ENCODE assay signal across 20 cellular contexts in the genomic region with DNA sequence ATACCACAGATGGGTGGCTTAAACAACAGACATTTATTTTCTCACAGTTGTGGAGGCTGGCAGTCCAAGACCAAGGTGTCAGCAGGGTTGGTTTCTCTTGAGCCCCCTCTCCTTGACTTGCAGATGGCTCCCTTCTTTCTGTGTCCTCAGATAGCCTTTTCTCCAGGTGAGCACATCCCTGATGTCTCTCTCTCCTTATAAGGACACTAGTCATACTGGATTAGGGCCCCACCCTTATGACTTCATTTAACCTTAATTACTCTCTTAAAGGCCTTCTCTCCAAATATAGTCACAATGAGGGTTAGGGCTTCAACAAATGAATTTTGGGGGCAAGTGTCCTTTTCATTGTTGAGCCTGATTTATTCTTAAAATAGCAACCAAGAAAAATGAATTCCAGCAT. TPM values are rescaled to one million over a fixed set of nuclear protein-coding genes. Genes with fewer than 3 reads are reported as not detected.
"Had no signal": no experiment of that assay in that cellular context is flagged by ENCODE, and none has a peak within 500 bp of the region (broad histone marks: within the 10 kb centered on the region; RNA-seq: fewer than 3 reads in every experiment).

No MANE protein-coding gene starts in this region.

- H3K27ac Mint-ChIP-seq: naive B cell had no signal

- DNase-seq: cortex of kidney; dorsolateral prefrontal cortex; effector CD8-positive, alpha-beta T cell; esophagus squamous epithelium; foreskin fibroblast; glutamatergic neuron; immature natural killer cell; kidney; left cardiac atrium; left ventricle myocardium superior; mesenchymal stem cell; midbrain; naive B cell; posterior cingulate gyrus; small intestine; stimulated activated CD4-positive, alpha-beta T cell treated with anti-CD3 and anti-CD28 coated beads, Interleukin-12 subunit alpha, Interleukin-12 subunit beta, amount 100 ng/mL, for 4 hours; stimulated activated naive CD4-positive, alpha-beta T cell treated with Interleukin-2 at 50 U/mL for 16 hours; trophoblast cell had no signal

- ATAC-seq: gastroesophageal sphincter, left cardiac atrium, left ventricle myocardium superior had no signal

- H3K27me3 Mint-ChIP-seq: naive B cell had no signal

- H3K4me3 Mint-ChIP-seq: immature natural killer cell, neural crest cell had no signal

- H3K9me3 Mint-ChIP-seq: immature natural killer cell had no signal

- H3K4me1 Mint-ChIP-seq: neural crest cell had no signal

RNA-seq across cellular contexts. Expression of a gene that starts 14.7 kb away (rescaled TPM):
- total RNA-seq: neural crest cell had no signal
